In the genomic region with DNA sequence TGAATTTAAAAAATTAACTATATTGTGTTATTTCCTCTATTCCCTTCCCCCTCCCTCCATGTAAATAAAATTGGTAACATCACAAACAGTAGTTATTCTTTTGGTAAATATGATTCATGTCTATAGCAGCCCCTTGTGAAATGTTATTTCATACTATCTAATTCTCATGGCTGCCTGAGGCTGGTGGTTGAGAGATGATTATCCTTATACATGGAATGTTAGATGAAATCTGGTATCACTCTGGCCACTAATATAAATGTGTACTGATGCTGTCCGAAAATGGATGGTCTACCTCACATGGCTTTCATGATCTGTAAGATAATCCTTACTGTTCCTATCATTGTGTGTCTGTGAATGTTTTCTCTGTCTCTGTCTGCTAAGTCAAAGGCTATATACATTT, we compare ENCODE assay signal across 1 cellular context.
A peak's percentile ranks its signal among the peaks of the same experiment; 100 is the strongest.
TF ChIP-seq lines count a peak whose summit lies in the region.

No MANE protein-coding gene starts in this region.

TF ChIP-seq in SK-N-SH, 30 proteins besides CTCF, POLR2A, EP300 and RAD21:
- peak; percentile 61 for TF ChIP-seq GATA2 (CRISPR knock-in tag; IDR thresholded peaks at IDR 0.05)
- no peak for TF ChIP-seq TAF1 (IDR thresholded peaks at IDR 0.05; ENCODE audit: borderline replicate concordance, low read depth, low read length)
- TF ChIP-seq, protein P1, sequence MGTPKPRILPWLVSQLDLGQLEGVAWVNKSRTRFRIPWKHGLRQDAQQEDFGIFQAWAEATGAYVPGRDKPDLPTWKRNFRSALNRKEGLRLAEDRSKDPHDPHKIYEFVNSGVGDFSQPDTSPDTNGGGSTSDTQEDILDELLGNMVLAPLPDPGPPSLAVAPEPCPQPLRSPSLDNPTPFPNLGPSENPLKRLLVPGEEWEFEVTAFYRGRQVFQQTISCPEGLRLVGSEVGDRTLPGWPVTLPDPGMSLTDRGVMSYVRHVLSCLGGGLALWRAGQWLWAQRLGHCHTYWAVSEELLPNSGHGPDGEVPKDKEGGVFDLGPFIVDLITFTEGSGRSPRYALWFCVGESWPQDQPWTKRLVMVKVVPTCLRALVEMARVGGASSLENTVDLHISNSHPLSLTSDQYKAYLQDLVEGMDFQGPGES (IDR thresholded peaks at IDR 0.05; ENCODE audit: low read depth, low read length) = no peak
